9 cellular contexts compared by ENCODE assay signal in the genomic region with DNA sequence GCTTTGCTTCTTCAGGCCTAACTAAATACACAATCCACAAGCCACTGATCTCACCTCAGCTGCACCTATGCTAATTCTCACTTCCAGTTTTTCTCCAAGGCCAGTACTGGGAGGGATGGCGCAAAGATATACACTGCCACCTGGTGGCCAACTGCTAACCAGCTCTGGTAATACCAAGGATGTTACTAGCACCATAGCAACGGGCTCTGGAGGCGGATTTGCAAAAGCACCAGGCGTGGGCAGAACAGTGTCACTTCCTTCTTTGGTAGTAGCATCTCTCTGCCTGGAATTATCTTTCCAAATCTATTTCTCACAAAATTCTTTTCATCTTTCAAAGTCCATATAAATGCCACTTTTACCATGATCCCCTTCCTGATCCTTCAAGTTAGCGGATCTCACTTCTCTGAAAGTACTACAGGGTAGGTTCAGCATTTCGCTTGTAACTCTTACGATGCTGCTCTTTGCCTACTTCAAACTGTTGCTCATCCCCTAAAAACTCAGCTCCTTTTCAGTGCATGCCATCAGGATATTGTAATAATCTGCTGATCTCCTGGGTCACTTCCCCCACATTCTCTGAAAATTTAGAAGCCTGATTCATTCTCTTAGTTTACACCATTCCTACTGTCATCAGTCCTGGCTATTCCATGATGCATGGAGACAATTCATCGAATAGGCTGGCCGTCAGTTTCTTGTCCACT. TPM values are rescaled to one million over a fixed set of nuclear protein-coding genes. Genes with fewer than 3 reads are reported as not detected.
DNase-seq lines count a peak whose midpoint lies in the region; ATAC-seq and TF ChIP-seq lines count a peak whose summit lies in the region.
"Had no signal": no experiment of that assay in that cellular context is flagged by ENCODE, and none has a peak within 500 bp of the region (broad histone marks: within the 10 kb centered on the region; RNA-seq: fewer than 3 reads in every experiment).

No MANE protein-coding gene starts in this region.

- H3K9me3 Mint-ChIP-seq in WTC11, result peaks cover 24% of the 10 kb centered on the region

- peaks cover 25% of the 10 kb centered on the region for H3K36me3 Mint-ChIP-seq in WTC11

- no peaks in the 10 kb centered on the region for H3K27me3 Mint-ChIP-seq in WTC11 (ENCODE audit: low read depth)

- ATAC-seq in GM18873 (IDR thresholded peaks at IDR 0.05; ENCODE audit: low FRiP score, unreplicated experiment) (peak; percentile 99), HG03103 (IDR thresholded peaks at IDR 0.05; ENCODE audit: low read depth, unreplicated experiment) (peak; percentile 94), WTC11 (peak; percentile 95)

- CTCF ChIA-PET in WTC11 (lab: Charles Lee), result interaction anchor here (0.6 to 4.0 kb wide), 21 partner anchors 9 to 803 kb away, joined by 3 to 54 read pairs (median 4); a partner anchor contains a TSS

- peaks cover 12% of the 10 kb centered on the region for H3K4me1 Mint-ChIP-seq in WTC11

- DNase-seq in AG20443 (ENCODE audit: low spot score), result peak; percentile 67
- DNase-seq in NCI-H2171 (lab: John Stamatoyannopoulos, UW), result peak; percentile 98
- peak; percentile 76 for DNase-seq in WTC11 (ENCODE audit: low spot score)
- DNase-seq in caudate nucleus (lab: John Stamatoyannopoulos, UW), result peak in 60 of 61 donors; percentile 14 to 97 (median 70)
- DNase-seq in left kidney (ENCODE audit: low read depth, low spot score), result peak; percentile 91
- DNase-seq in stimulated activated CD4-positive, alpha-beta T cell treated with anti-CD3 and anti-CD28 coated beads, Interleukin-2, amount 100 ng/mL, for 4 hours (ENCODE audit: low read depth), result peak; percentile 91

- H3K27ac Mint-ChIP-seq in WTC11, result no peak overlapping the region

- peak; percentile 87 for TF ChIP-seq CTCF in WTC11 (IDR thresholded peaks at IDR 0.05)

- no peak overlapping the region for H3K4me3 Mint-ChIP-seq in WTC11

- POLR2A ChIA-PET in WTC11 (lab: Charles Lee), result interaction anchor here (0.6 to 0.9 kb wide), 2 partner anchors 32 to 62 kb away, joined by 3 to 4 read pairs; no protein-coding TSS in a partner anchor

- H3K27ac ChIP-seq in caudate nucleus (ENCODE audit: low read depth, low read length), result peak overlapping the region; percentile 59
- H3K27ac ChIP-seq: SK-N-MC had no signal

TF ChIP-seq in WTC11, 78 proteins besides CTCF, POLR2A, EP300 and RAD21:
- TF ChIP-seq TP53 (CRISPR knock-in tag; IDR thresholded peaks at IDR 0.05) (no peak), ZNF671 (CRISPR knock-in tag; IDR thresholded peaks at IDR 0.05) (no peak), FOXP1 (CRISPR knock-in tag; IDR thresholded peaks at IDR 0.05; ENCODE audit: borderline replicate concordance) (no peak), MYBL2 (CRISPR knock-in tag; IDR thresholded peaks at IDR 0.05) (no peak), NFE2L1 (CRISPR knock-in tag; IDR thresholded peaks at IDR 0.05) (no peak)
- TF ChIP-seq, protein P1, sequence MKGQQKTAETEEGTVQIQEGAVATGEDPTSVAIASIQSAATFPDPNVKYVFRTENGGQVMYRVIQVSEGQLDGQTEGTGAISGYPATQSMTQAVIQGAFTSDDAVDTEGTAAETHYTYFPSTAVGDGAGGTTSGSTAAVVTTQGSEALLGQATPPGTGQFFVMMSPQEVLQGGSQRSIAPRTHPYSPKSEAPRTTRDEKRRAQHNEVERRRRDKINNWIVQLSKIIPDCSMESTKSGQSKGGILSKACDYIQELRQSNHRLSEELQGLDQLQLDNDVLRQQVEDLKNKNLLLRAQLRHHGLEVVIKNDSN (CRISPR knock-in tag; IDR thresholded peaks at IDR 0.05), result no peak
- TF ChIP-seq, protein P2, sequence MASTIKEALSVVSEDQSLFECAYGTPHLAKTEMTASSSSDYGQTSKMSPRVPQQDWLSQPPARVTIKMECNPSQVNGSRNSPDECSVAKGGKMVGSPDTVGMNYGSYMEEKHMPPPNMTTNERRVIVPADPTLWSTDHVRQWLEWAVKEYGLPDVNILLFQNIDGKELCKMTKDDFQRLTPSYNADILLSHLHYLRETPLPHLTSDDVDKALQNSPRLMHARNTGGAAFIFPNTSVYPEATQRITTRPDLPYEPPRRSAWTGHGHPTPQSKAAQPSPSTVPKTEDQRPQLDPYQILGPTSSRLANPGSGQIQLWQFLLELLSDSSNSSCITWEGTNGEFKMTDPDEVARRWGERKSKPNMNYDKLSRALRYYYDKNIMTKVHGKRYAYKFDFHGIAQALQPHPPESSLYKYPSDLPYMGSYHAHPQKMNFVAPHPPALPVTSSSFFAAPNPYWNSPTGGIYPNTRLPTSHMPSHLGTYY (CRISPR knock-in tag; IDR thresholded peaks at IDR 0.05), result no peak

RNA-seq across cellular contexts. Expression of a gene that starts 37.1 kb away (rescaled TPM):
- 10.3 to 12.7 TPM (median 10.4 TPM) in 3 replicates for total RNA-seq in WTC11 (2021)

RNA-seq across cellular contexts. Expression of a gene that starts 59.4 kb away (rescaled TPM):
- total RNA-seq in WTC11 (2021), result 717 to 819 TPM (median 816 TPM) in 3 replicates

Comparison
In these comparisons a context has a peak if more than half of its experiments do, and no peak if none do; other contexts are left out.
1. Peak in every context shown above with its lines: DNase-seq, ATAC-seq and H3K27ac ChIP-seq.